24 cellular contexts compared by ENCODE assay signal in the genomic region with DNA sequence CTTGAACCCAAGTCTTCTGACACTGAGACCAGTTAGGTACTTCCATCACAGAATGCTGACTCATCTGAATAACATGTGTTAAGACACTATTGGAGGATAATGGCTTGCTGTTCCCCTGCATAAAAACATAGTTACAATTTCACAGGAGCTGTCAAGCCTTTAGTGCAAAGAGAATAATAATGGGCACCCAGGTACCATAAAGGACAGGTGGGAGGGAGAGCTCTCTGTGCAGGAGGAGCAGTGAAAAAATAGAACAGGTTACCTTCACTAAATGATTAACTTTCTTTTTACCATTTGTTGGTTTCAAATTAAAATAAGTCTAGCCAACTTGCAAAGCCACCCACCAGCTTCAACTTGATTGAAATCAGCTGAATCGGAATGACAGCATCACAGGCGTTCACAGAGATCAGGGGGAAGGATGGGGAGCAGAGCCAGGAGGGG.
"Had no signal": no experiment of that assay in that cellular context is flagged by ENCODE, and none has a peak within 500 bp of the region (broad histone marks: within the 10 kb centered on the region; RNA-seq: fewer than 3 reads in every experiment).

No MANE protein-coding gene starts in this region.

- H3K79me2 ChIP-seq: parathyroid adenoma had no signal

- H3K9ac ChIP-seq: parathyroid adenoma had no signal

- ATAC-seq: esophagus mucosa, foreskin keratinocyte, heart right ventricle, left ventricle myocardium superior, mucosa of descending colon, psoas muscle, right cardiac atrium had no signal

- H3K9me3 Mint-ChIP-seq: activated naive CD4-positive, alpha-beta T cell treated with anti-CD3 and anti-CD28 coated beads, Interleukin-2, amount 50 U/mL, for 24 hours had no signal

- FAIRE-seq: astrocyte had no signal

- H3K4me3 Mint-ChIP-seq: activated naive CD4-positive, alpha-beta T cell treated with anti-CD3 and anti-CD28 coated beads, Interleukin-2, amount 50 U/mL, for 24 hours; endodermal cell; nephron progenitor cell; T-helper 2 cell treated with Interferon-gamma antibody and Interleukin-4, amounts not matched to agents 5 μg/mL and 100 μg/mL, for 36 hours had no signal

- H3K4me1 Mint-ChIP-seq: activated naive CD4-positive, alpha-beta T cell treated with anti-CD3 and anti-CD28 coated beads, Interleukin-2, amount 50 U/mL, for 24 hours had no signal

- H3K36me3 ChIP-seq: heart right ventricle, spleen, suprapubic skin, tibial artery had no signal

- H3K4me1 ChIP-seq: foreskin keratinocyte, parathyroid adenoma, psoas muscle, spleen, suprapubic skin, tibial artery had no signal

- H2AFZ ChIP-seq: parathyroid adenoma had no signal

- H3K27ac Mint-ChIP-seq: activated naive CD4-positive, alpha-beta T cell treated with anti-CD3 and anti-CD28 coated beads, Interleukin-2, amount 50 U/mL, for 24 hours; endodermal cell; nephron progenitor cell; T-helper 2 cell treated with Interferon-gamma antibody and Interleukin-4, amounts not matched to agents 5 μg/mL and 100 μg/mL, for 36 hours had no signal

- H3K27me3 ChIP-seq: heart right ventricle, spleen had no signal

- H3K36me3 Mint-ChIP-seq: activated naive CD4-positive, alpha-beta T cell treated with anti-CD3 and anti-CD28 coated beads, Interleukin-2, amount 50 U/mL, for 24 hours had no signal

- DNase-seq: activated CD4-positive, alpha-beta T cell treated with anti-CD3 and anti-CD28 coated beads for 4 hours; activated CD4-positive, alpha-beta T cell treated with anti-CD3 and anti-CD28 coated beads, Interleukin-2, amount 50 U/mL, for 48 hours; activated CD8-positive, alpha-beta memory T cell treated with anti-CD3 and anti-CD28 coated beads, Interleukin-2, amount 50 U/mL, for 4 hours; activated T-cell treated with anti-CD3 and anti-CD28 coated beads, Interleukin-2, amount 50 U/mL, for 1 hour; central memory CD4-positive, alpha-beta T cell; endodermal cell; foreskin keratinocyte; heart right ventricle; left ventricle myocardium superior; mucosa of descending colon; nephron progenitor cell; psoas muscle; right cardiac atrium; spleen; stimulated activated naive CD4-positive, alpha-beta T cell; T-helper 1 cell; tibial artery had no signal

- H3K4me3 ChIP-seq: heart right ventricle, mucosa of descending colon, psoas muscle, spleen, suprapubic skin, tibial artery had no signal

- H3K27ac ChIP-seq: foreskin keratinocyte, heart right ventricle, parathyroid adenoma, psoas muscle, spleen, suprapubic skin, tibial artery, VCaP had no signal
